25 cellular contexts compared by ENCODE assay signal in genomic region chr1:20141466-20141865, GRCh38. TPM values are rescaled to one million over a fixed set of nuclear protein-coding genes. Genes with fewer than 3 reads are reported as not detected.
"Had no signal": no experiment of that assay in that cellular context is flagged by ENCODE, and none has a peak within 500 bp of the region (broad histone marks: within the 10 kb centered on the region; RNA-seq: fewer than 3 reads in every experiment).

No MANE protein-coding gene starts in this region.

- H3K4me1 Mint-ChIP-seq: activated naive CD4-positive, alpha-beta T cell treated with anti-CD3 and anti-CD28 coated beads, Interleukin-2, amount 10 ng/mL, durations not matched to agents 7 days and 5 days; activated naive CD8-positive, alpha-beta T cell treated with anti-CD3 and anti-CD28 coated beads for 36 hours; WTC11 had no signal

- DNase-seq: activated CD4-positive, alpha-beta T cell treated with anti-CD3 and anti-CD28 coated beads for 48 hours; activated CD4-positive, alpha-beta T cell treated with anti-CD3 and anti-CD28 coated beads, Interleukin-2, amount 50 U/mL, for 4 hours; activated CD4-positive, CD25-positive, alpha-beta regulatory T cell treated with anti-CD3 and anti-CD28 coated beads, Interleukin-2, amount 50 U/mL, for 72 hours; activated CD8-positive, alpha-beta memory T cell treated with anti-CD3 and anti-CD28 coated beads, Interleukin-2, amount 50 U/mL, for 48 hours; activated CD8-positive, alpha-beta T cell treated with anti-CD3 and anti-CD28 coated beads, Interleukin-2, amount 10 ng/mL, durations not matched to agents 7 days and 5 days; activated gamma-delta T cell treated with Interleukin-2 at 50 U/mL for 16 hours; activated naive CD4-positive, alpha-beta T cell treated with anti-CD3 and anti-CD28 coated beads, Interleukin-2, amount 10 ng/mL, durations not matched to agents 7 days and 5 days; activated naive CD8-positive, alpha-beta T cell treated with anti-CD3 and anti-CD28 coated beads for 36 hours; activated T-cell treated with anti-CD3 and anti-CD28 coated beads, Interleukin-2, amount 50 U/mL, for 1 hour; brain microvascular endothelial cell; caudate nucleus; Karpas-422; MM.1S; NCI-H1105; NCI-H1436; NCI-H1694 treated with DMSO at 0.1 percent for 48 hours; NCI-H2029 treated with DMSO at 0.1 percent for 48 hours; NCI-H524; SHP77 had no signal

- H3K36me3 ChIP-seq: brain microvascular endothelial cell, Peyer's patch had no signal

- H3K4me1 ChIP-seq: Peyer's patch had no signal

- H3K4me3 ChIP-seq: K562, Peyer's patch had no signal

- H3K9me3 ChIP-seq: Peyer's patch had no signal

- H3K27ac ChIP-seq: brain microvascular endothelial cell, Peyer's patch had no signal

- H3K27ac Mint-ChIP-seq: activated CD8-positive, alpha-beta T cell treated with anti-CD3 and anti-CD28 coated beads, Interleukin-2, amount 10 ng/mL, durations not matched to agents 7 days and 5 days; activated naive CD4-positive, alpha-beta T cell treated with anti-CD3 and anti-CD28 coated beads, Interleukin-2, amount 10 ng/mL, durations not matched to agents 7 days and 5 days; activated naive CD8-positive, alpha-beta T cell treated with anti-CD3 and anti-CD28 coated beads for 36 hours; activated T-helper 1 cell treated with anti-CD3 and anti-CD28 coated beads, Interleukin-12 subunit alpha, Interleukin-12 subunit beta, Interleukin-2, Interleukin-4 antibody, amounts not matched to agents 30 ng/mL and 10 ng/mL and 1 ng/mL, durations not matched to agents 14 hours and 24 hours and 36 hours; T-helper 1 cell treated with Interleukin-12 subunit alpha and Interleukin-12 subunit beta and Interleukin-4 antibody, amounts not matched to agents 30 μg/mL and 1 μg/mL, for 36 hours; WTC11 had no signal

- ATAC-seq: activated CD8-positive, alpha-beta T cell treated with anti-CD3 and anti-CD28 coated beads, Interleukin-2, amount 10 ng/mL, durations not matched to agents 7 days and 5 days; K562; WTC11 had no signal

- H3K4me3 Mint-ChIP-seq: activated CD8-positive, alpha-beta T cell treated with anti-CD3 and anti-CD28 coated beads, Interleukin-2, amount 10 ng/mL, durations not matched to agents 7 days and 5 days; activated naive CD4-positive, alpha-beta T cell treated with anti-CD3 and anti-CD28 coated beads, Interleukin-2, amount 10 ng/mL, durations not matched to agents 7 days and 5 days; activated naive CD8-positive, alpha-beta T cell treated with anti-CD3 and anti-CD28 coated beads for 36 hours; activated T-helper 1 cell treated with anti-CD3 and anti-CD28 coated beads, Interleukin-12 subunit alpha, Interleukin-12 subunit beta, Interleukin-2, Interleukin-4 antibody, amounts not matched to agents 30 ng/mL and 10 ng/mL and 1 ng/mL, durations not matched to agents 14 hours and 24 hours and 36 hours; T-helper 1 cell treated with Interleukin-12 subunit alpha and Interleukin-12 subunit beta and Interleukin-4 antibody, amounts not matched to agents 30 μg/mL and 1 μg/mL, for 36 hours; WTC11 had no signal

- H3K9me3 Mint-ChIP-seq: activated naive CD4-positive, alpha-beta T cell treated with anti-CD3 and anti-CD28 coated beads, Interleukin-2, amount 10 ng/mL, durations not matched to agents 7 days and 5 days; activated naive CD8-positive, alpha-beta T cell treated with anti-CD3 and anti-CD28 coated beads for 36 hours; activated T-helper 1 cell treated with anti-CD3 and anti-CD28 coated beads, Interleukin-12 subunit alpha, Interleukin-12 subunit beta, Interleukin-2, Interleukin-4 antibody, amounts not matched to agents 30 ng/mL and 10 ng/mL and 1 ng/mL, durations not matched to agents 14 hours and 24 hours and 36 hours; T-helper 1 cell treated with Interleukin-12 subunit alpha and Interleukin-12 subunit beta and Interleukin-4 antibody, amounts not matched to agents 30 μg/mL and 1 μg/mL, for 36 hours had no signal

- H3K27me3 ChIP-seq: brain microvascular endothelial cell, Peyer's patch had no signal

- H3K36me3 Mint-ChIP-seq: activated naive CD4-positive, alpha-beta T cell treated with anti-CD3 and anti-CD28 coated beads, Interleukin-2, amount 10 ng/mL, durations not matched to agents 7 days and 5 days; activated naive CD8-positive, alpha-beta T cell treated with anti-CD3 and anti-CD28 coated beads for 36 hours had no signal

RNA-seq across cellular contexts. Expression of gene PLA2G2F, which starts 2.3 kb away (rescaled TPM):
- total RNA-seq: activated CD8-positive, alpha-beta T cell treated with anti-CD3 and anti-CD28 coated beads, Interleukin-2, amount 10 ng/mL, durations not matched to agents 7 days and 5 days; activated naive CD8-positive, alpha-beta T cell treated with anti-CD3 and anti-CD28 coated beads for 36 hours; activated T-helper 1 cell treated with anti-CD3 and anti-CD28 coated beads, Interleukin-12 subunit alpha, Interleukin-12 subunit beta, Interleukin-2, Interleukin-4 antibody, amounts not matched to agents 30 ng/mL and 10 ng/mL and 1 ng/mL, durations not matched to agents 14 hours and 24 hours and 36 hours; K562; SK-MEL-5; WTC11 had no signal

RNA-seq across cellular contexts. Expression of gene PLA2G2D, which starts 22.1 kb away (rescaled TPM):
- total RNA-seq: activated CD8-positive, alpha-beta T cell treated with anti-CD3 and anti-CD28 coated beads, Interleukin-2, amount 10 ng/mL, durations not matched to agents 7 days and 5 days; activated naive CD8-positive, alpha-beta T cell treated with anti-CD3 and anti-CD28 coated beads for 36 hours; activated T-helper 1 cell treated with anti-CD3 and anti-CD28 coated beads, Interleukin-12 subunit alpha, Interleukin-12 subunit beta, Interleukin-2, Interleukin-4 antibody, amounts not matched to agents 30 ng/mL and 10 ng/mL and 1 ng/mL, durations not matched to agents 14 hours and 24 hours and 36 hours; K562; SK-MEL-5; WTC11 had no signal

RNA-seq across cellular contexts. Expression of gene PLA2G2C, which starts 44.9 kb away (rescaled TPM):
- total RNA-seq: activated CD8-positive, alpha-beta T cell treated with anti-CD3 and anti-CD28 coated beads, Interleukin-2, amount 10 ng/mL, durations not matched to agents 7 days and 5 days; activated naive CD8-positive, alpha-beta T cell treated with anti-CD3 and anti-CD28 coated beads for 36 hours; SK-MEL-5; WTC11 had no signal
